ENCODE assay signal across 16 cellular contexts in the genomic region with DNA sequence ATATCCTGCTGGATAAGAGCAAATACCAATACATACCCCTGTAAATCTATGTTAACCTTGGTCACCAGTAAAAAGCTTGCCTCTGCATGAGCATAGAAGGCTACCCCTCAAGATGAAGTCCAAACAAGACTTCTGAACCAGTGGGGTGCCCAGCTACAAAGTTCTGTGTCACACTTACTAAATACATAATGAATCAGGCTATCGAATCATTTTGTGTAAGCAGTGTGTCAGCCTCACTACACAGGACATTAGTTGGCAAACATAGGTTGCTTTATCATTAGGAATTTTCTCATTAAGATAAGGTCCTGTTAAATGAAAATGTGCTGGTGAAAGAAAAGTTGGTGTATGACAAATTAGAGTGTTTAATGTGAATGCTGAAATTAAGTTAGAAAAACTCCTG.
A peak's percentile ranks its signal among the peaks of the same experiment; 100 is the strongest.
DNase-seq lines count a peak whose midpoint lies in the region; ATAC-seq, FAIRE-seq and TF ChIP-seq lines count a peak whose summit lies in the region.
"Had no signal": no experiment of that assay in that cellular context is flagged by ENCODE, and none has a peak within 500 bp of the region (broad histone marks: within the 10 kb centered on the region; RNA-seq: fewer than 3 reads in every experiment).

No MANE protein-coding gene starts in this region.

- H3K36me3 ChIP-seq in mammary epithelial cell (ENCODE audit: insufficient read depth, low read length) (no peaks in the 10 kb centered on the region), bronchial epithelial cell (ENCODE audit: control insufficient read depth, insufficient read depth, low read length) (no peaks in the 10 kb centered on the region), prostate gland (no peaks in the 10 kb centered on the region)
- H3K36me3 ChIP-seq: BLaER1 had no signal

- FAIRE-seq in bronchial epithelial cell (lab: Jason Lieb, UNC): no peak
- FAIRE-seq: HepG2 had no signal

- BruUV-seq in mammary epithelial cell (replicated peaks; lab: Mats Ljungman, UMichigan) (no TSS peak), MCF 10A (replicated peaks; lab: Mats Ljungman, UMichigan) (no TSS peak)

- H3K27me3 ChIP-seq in mammary epithelial cell (ENCODE audit: insufficient read depth, low read length): no peaks in the 10 kb centered on the region
- H3K27me3 ChIP-seq in bronchial epithelial cell (ENCODE audit: control insufficient read depth, insufficient read depth, low read length): no peaks in the 10 kb centered on the region
- peaks cover 8% of the 10 kb centered on the region for H3K27me3 ChIP-seq in foreskin keratinocyte
- H3K27me3 ChIP-seq in prostate gland (replicated peaks; ENCODE audit: insufficient read depth): no peaks in the 10 kb centered on the region
- H3K27me3 ChIP-seq: BLaER1 had no signal

- CTCF ChIA-PET in mammary epithelial cell (lab: Charles Lee; ENCODE audit: low non-redundant PET) (no interaction called here), MCF 10A (lab: Yijun Ruan, JAX) (interaction anchor here (1.3 to 4.6 kb wide), 7 partner anchors 11 to 413 kb away, joined by 3 to 29 read pairs (median 8); no protein-coding TSS in a partner anchor)

- ATAC-seq in foreskin keratinocyte (peak; percentile 27), natural killer cell (no peak)
- ATAC-seq: HCT116, HepG2 had no signal

- WGBS in mammary epithelial cell (ENCODE audit: low coverage, missing lambda C conversion rate): 80% methylated on average over 1 of the region's 1 CpG
- 68% methylated on average over 1 of the region's 1 CpG for WGBS in prostate gland

- no peak for TF ChIP-seq CTCF in mammary epithelial cell (conservative IDR thresholded peaks at IDR 0.05 in 1 of 2, IDR thresholded peaks at IDR 0.05 in 1 of 2; ENCODE audit: extremely low read depth in 1 of 2, insufficient read depth in 1 of 2, low read depth in 1 of 2, low read length in 2 of 2)
- no peak for TF ChIP-seq CTCF in MCF 10A (IDR thresholded peaks at IDR 0.05; ENCODE audit: unreplicated experiment)
- TF ChIP-seq CTCF in bronchial epithelial cell (IDR thresholded peaks at IDR 0.05; ENCODE audit: insufficient read depth, low read length, severe bottlenecking): no peak
- TF ChIP-seq CTCF in foreskin keratinocyte (conservative IDR thresholded peaks at IDR 0.05): no peak
- no peak for TF ChIP-seq CTCF in natural killer cell (IDR thresholded peaks at IDR 0.05)
- TF ChIP-seq CTCF in prostate gland (IDR thresholded peaks at IDR 0.05): no peak

- H4K20me1 ChIP-seq in mammary epithelial cell (ENCODE audit: insufficient read depth, low read length): no peaks in the 10 kb centered on the region
- H4K20me1 ChIP-seq: BLaER1 had no signal

- H3K27ac Mint-ChIP-seq in MCF 10A (ENCODE audit: low read depth, unreplicated experiment) (no peak overlapping the region), natural killer cell (no peak overlapping the region)

- H3K36me3 Mint-ChIP-seq in MCF 10A (ENCODE audit: insufficient read depth, unreplicated experiment) (no peaks in the 10 kb centered on the region), natural killer cell (peaks cover 7% of the 10 kb centered on the region)
- H3K36me3 Mint-ChIP-seq: CD8-positive, alpha-beta memory T cell had no signal

- dilution Hi-C loops in mammary epithelial cell (cut with HindIII; ENCODE audit: low sequenced_read_pairs): loop anchor here (25.0 kb wide), 1 partner anchor 342 kb away; no protein-coding TSS in a partner anchor

- H3K9me3 ChIP-seq in mammary epithelial cell (replicated peaks; ENCODE audit: insufficient read depth, low read length) (no peaks in the 10 kb centered on the region), prostate gland (no peaks in the 10 kb centered on the region)
- H3K9me3 ChIP-seq: Caco-2 had no signal

- H3K27me3 Mint-ChIP-seq in MCF 10A (ENCODE audit: insufficient read depth, unreplicated experiment) (peaks cover 70% of the 10 kb centered on the region), natural killer cell (ENCODE audit: low read depth in 2 of 2) (no peaks in the 10 kb centered on the region)

- H3K27ac ChIP-seq in mammary epithelial cell (ENCODE audit: insufficient read depth, low read depth, low read length): no peak overlapping the region
- H3K27ac ChIP-seq in foreskin keratinocyte: no peak overlapping the region
- H3K27ac ChIP-seq in prostate gland: no peak overlapping the region
- H3K27ac ChIP-seq: 22Rv1, BLaER1 had no signal

- H3K9me3 Mint-ChIP-seq in MCF 10A (ENCODE audit: unreplicated experiment): peaks cover 15% of the 10 kb centered on the region
- H3K9me3 Mint-ChIP-seq in natural killer cell: peaks cover 12 to 13% of the 10 kb centered on the region in 2 donors

- POLR2A ChIA-PET in MCF 10A (lab: Yijun Ruan, JAX): no interaction called here

- no peak overlapping the region for H3K4me3 Mint-ChIP-seq in MCF 10A (ENCODE audit: unreplicated experiment)
- no peak overlapping the region for H3K4me3 Mint-ChIP-seq in natural killer cell
- H3K4me3 Mint-ChIP-seq: CD8-positive, alpha-beta memory T cell had no signal

- no peak overlapping the region for H3K9ac ChIP-seq in mammary epithelial cell (ENCODE audit: insufficient read depth, low read length)
- H3K9ac ChIP-seq: BLaER1 had no signal

- in situ Hi-C loops in mammary epithelial cell (cut with MboI; ENCODE audit: low sequenced_read_pairs in 2 of 2): loop anchor here (10.0 to 25.0 kb wide), 4 partner anchors 333 to 758 kb away; no protein-coding TSS in a partner anchor

- H3K4me3 ChIP-seq in mammary epithelial cell (replicated peaks in 1 of 3; ENCODE audit: insufficient read depth in 1 of 3, low read depth in 2 of 3, low read length in 3 of 3) (no peak overlapping the region), bronchial epithelial cell (ENCODE audit: low read depth, low read length) (no peak overlapping the region), prostate gland (no peak overlapping the region)
- H3K4me3 ChIP-seq: BLaER1 had no signal

- intact Hi-C loops in mammary epithelial cell (cut with micrococcal nuclease) (loop anchor here (2.0 to 10.0 kb wide), 3 partner anchors 95 to 579 kb away; partner anchors contain the start of gene LXN), MCF 10A (cut with micrococcal nuclease) (loop anchor here (2.0 to 5.0 kb wide), 2 partner anchors 407 to 592 kb away; no protein-coding TSS in a partner anchor), natural killer cell (cut with micrococcal nuclease) (no loop called here), prostate gland (cut with DNase I) (no loop called here)

- no peak for TF ChIP-seq POLR2A in prostate gland (IDR thresholded peaks at IDR 0.05)

- H3K79me2 ChIP-seq in mammary epithelial cell (ENCODE audit: insufficient read depth, low read length): no peaks in the 10 kb centered on the region

- no peaks in the 10 kb centered on the region for H3K4me1 Mint-ChIP-seq in MCF 10A (ENCODE audit: insufficient read depth, unreplicated experiment)
- H3K4me1 Mint-ChIP-seq in natural killer cell: no peaks in the 10 kb centered on the region
- H3K4me1 Mint-ChIP-seq: CD8-positive, alpha-beta memory T cell had no signal

- DNase-seq in mammary epithelial cell (peak; percentile 27), MCF 10A (ENCODE audit: unreplicated experiment) (no peak), bronchial epithelial cell (ENCODE audit: low read depth) (peak; percentile 73), foreskin keratinocyte (no peak), natural killer cell (no peak), SKM-1 treated with dmso at 0.1 percent for 144 hours (lab: John Stamatoyannopoulos, UW; ENCODE audit: unreplicated experiment) (no peak), inferior parietal cortex (ENCODE audit: extremely low spot score) (no peak), prostate gland (ENCODE audit: low spot score) (no peak)
- DNase-seq: AML-193; Caco-2; CD8-positive, alpha-beta memory T cell; DMS53 had no signal

- H3K4me2 ChIP-seq in mammary epithelial cell (ENCODE audit: insufficient read depth, low read depth, low read length): no peak overlapping the region
- H3K4me2 ChIP-seq: BLaER1 had no signal

- H2AFZ ChIP-seq in mammary epithelial cell (ENCODE audit: low read depth, low read length): no peak overlapping the region

- no peaks in the 10 kb centered on the region for H3K4me1 ChIP-seq in mammary epithelial cell (ENCODE audit: insufficient read depth, low read length)
- no peaks in the 10 kb centered on the region for H3K4me1 ChIP-seq in foreskin keratinocyte
- H3K4me1 ChIP-seq in prostate gland (replicated peaks): no peaks in the 10 kb centered on the region
- H3K4me1 ChIP-seq: BLaER1, Caco-2 had no signal

Comparison
In these comparisons a context has a peak if more than half of its experiments do, and no peak if none do; other contexts are left out.
1. DNase-seq: peak in mammary epithelial cell (single experiment) and bronchial epithelial cell (single experiment); none in MCF 10A (single experiment), foreskin keratinocyte (0 of 2), natural killer cell (single experiment), SKM-1 treated with dmso at 0.1 percent for 144 hours (single experiment), inferior parietal cortex (single experiment) and prostate gland (single experiment).
2. intact Hi-C loops: an anchor here in mammary epithelial cell (2.0 to 10.0 kb wide) and MCF 10A (2.0 to 5.0 kb wide); none called in natural killer cell and prostate gland.